ENCODE assay signal across 20 cellular contexts in genomic region chr13:77386046-77386445, GRCh38.
"Had no signal": no experiment of that assay in that cellular context is flagged by ENCODE, and none has a peak within 500 bp of the region (broad histone marks: within the 10 kb centered on the region; RNA-seq: fewer than 3 reads in every experiment).

No MANE protein-coding gene starts in this region.

- H3K27ac ChIP-seq: left lung, transverse colon had no signal

- H3K4me3 ChIP-seq: breast epithelium, heart right ventricle, left lung, transverse colon, uterus had no signal

- H3K9me3 Mint-ChIP-seq: activated CD4-positive, alpha-beta memory T cell treated with anti-CD3 and anti-CD28 coated beads, Interleukin-2, amount 10 ng/mL, durations not matched to agents 7 days and 5 days; activated T-cell treated with anti-CD3 and anti-CD28 coated beads, Interleukin-2, amount 50 U/mL, for 24 hours; activated T-helper 2 cell treated with anti-CD3 and anti-CD28 coated beads, Interferon-gamma antibody, Interleukin-2, Interleukin-4, amounts not matched to agents 10 μg/mL and 5 μg/mL and 100 μg/mL, durations not matched to agents 14 hours and 24 hours and 36 hours; natural killer cell treated with Interleukin-12 subunit alpha and Interleukin-12 subunit beta and Interleukin-15 and Interleukin-18, amount 100 ng/mL, for 72 hours had no signal

- H3K27ac Mint-ChIP-seq: activated CD4-positive, alpha-beta memory T cell treated with anti-CD3 and anti-CD28 coated beads, Interleukin-2, amount 10 ng/mL, durations not matched to agents 7 days and 5 days; activated CD4-positive, alpha-beta T cell treated with anti-CD3 and anti-CD28 coated beads for 36 hours; activated T-cell treated with anti-CD3 and anti-CD28 coated beads, Interleukin-2, amount 50 U/mL, for 24 hours; activated T-helper 2 cell treated with anti-CD3 and anti-CD28 coated beads, Interferon-gamma antibody, Interleukin-2, Interleukin-4, amounts not matched to agents 10 μg/mL and 5 μg/mL and 100 μg/mL, durations not matched to agents 14 hours and 24 hours and 36 hours; mesothelial cell of epicardium; natural killer cell treated with Interleukin-12 subunit alpha and Interleukin-12 subunit beta and Interleukin-15 and Interleukin-18, amount 100 ng/mL, for 72 hours had no signal

- H3K4me3 Mint-ChIP-seq: activated CD4-positive, alpha-beta memory T cell treated with anti-CD3 and anti-CD28 coated beads, Interleukin-2, amount 10 ng/mL, durations not matched to agents 7 days and 5 days; activated CD4-positive, alpha-beta T cell treated with anti-CD3 and anti-CD28 coated beads for 36 hours; activated T-cell treated with anti-CD3 and anti-CD28 coated beads, Interleukin-2, amount 50 U/mL, for 24 hours; mesothelial cell of epicardium; natural killer cell treated with Interleukin-12 subunit alpha and Interleukin-12 subunit beta and Interleukin-15 and Interleukin-18, amount 100 ng/mL, for 72 hours had no signal

- H3K36me3 ChIP-seq: breast epithelium, heart right ventricle, left lung, transverse colon, uterus had no signal

- H3K9me3 ChIP-seq: breast epithelium, left lung, transverse colon, uterus had no signal

- H3K27me3 ChIP-seq: breast epithelium, left lung, transverse colon, uterus had no signal

- DNase-seq: activated CD4-positive, alpha-beta memory T cell treated with anti-CD3 and anti-CD28 coated beads, Interleukin-2, amount 10 ng/mL, durations not matched to agents 7 days and 5 days; activated CD4-positive, alpha-beta T cell treated with anti-CD3 and anti-CD28 coated beads for 36 hours; activated naive CD4-positive, alpha-beta T cell treated with Interleukin-2 at 50 U/mL for 16 hours; activated T-cell treated with anti-CD3 and anti-CD28 coated beads, Interleukin-2, amount 50 U/mL, for 24 hours; aorta; cerebellar nuclear complex; cortex of kidney; effector CD4-positive, alpha-beta T cell; heart right ventricle; left lung; nucleus accumbens; stimulated activated CD4-positive, alpha-beta T cell treated with anti-CD3 and anti-CD28 coated beads, Interleukin-2, amount 100 ng/mL, for 24 hours; stimulated activated naive CD8-positive, alpha-beta T cell treated with anti-CD3 and anti-CD28 coated beads, Interleukin-15, Interleukin-2, amounts not matched to agents 100 U/mL and 50 U/mL, for 24 hours; substantia nigra; transverse colon; uterus had no signal

- H3K36me3 Mint-ChIP-seq: mesothelial cell of epicardium; natural killer cell treated with Interleukin-12 subunit alpha and Interleukin-12 subunit beta and Interleukin-15 and Interleukin-18, amount 100 ng/mL, for 72 hours had no signal

- H3K4me1 ChIP-seq: breast epithelium, left lung, transverse colon, uterus had no signal

- H3K27me3 Mint-ChIP-seq: activated CD4-positive, alpha-beta T cell treated with anti-CD3 and anti-CD28 coated beads for 36 hours; activated T-cell treated with anti-CD3 and anti-CD28 coated beads, Interleukin-2, amount 50 U/mL, for 24 hours had no signal
